1 cellular context compared by ENCODE assay signal in the genomic region with DNA sequence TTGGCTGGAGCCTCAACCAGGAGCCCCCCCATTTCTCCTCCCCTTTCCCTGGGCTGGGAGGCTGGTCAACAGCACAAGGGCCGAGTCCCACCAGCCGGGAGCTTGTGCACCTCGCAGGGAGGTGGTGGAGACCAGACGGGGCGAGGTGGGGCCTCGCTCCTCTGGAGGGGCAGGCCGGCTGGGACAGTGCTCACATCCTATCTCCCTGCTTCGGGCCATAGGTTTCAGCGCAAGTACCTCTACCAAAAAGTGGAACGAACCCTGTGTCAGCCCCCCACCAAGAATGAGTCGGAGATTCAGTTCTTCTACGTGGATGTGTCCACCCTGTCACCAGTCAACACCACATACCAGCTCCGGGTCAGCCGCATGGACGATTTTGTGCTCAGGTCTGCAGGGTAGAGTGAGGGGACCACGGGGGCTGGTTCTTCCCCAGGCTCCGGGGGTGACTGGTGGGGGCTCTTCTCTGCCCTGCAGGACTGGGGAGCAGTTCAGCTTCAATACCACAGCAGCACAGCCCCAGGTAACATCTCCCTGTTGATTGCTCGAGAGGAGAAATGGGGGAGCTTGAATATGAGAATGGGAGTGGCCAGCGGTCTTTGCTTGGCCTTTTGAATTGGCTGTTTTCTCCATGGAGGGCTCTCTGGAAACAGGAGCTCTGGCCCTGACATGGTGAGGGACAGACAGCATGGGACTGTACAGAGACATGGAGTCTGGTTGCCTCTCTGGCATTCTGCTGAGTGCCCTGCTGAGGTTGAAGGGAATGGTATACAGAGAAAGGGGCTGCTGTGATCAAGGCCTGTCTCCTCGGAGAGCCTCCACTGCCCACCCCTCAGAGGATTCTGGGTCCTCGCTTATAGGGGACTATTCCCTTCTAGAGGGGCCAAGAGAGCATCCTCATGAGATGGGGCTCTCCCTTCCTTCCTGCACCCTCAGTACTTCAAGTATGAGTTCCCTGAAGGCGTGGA.
TF ChIP-seq lines count a peak whose summit lies in the region.

No MANE protein-coding gene starts in this region.

TF ChIP-seq in IMR-90, 13 proteins besides CTCF, POLR2A, EP300 and RAD21:
- TF ChIP-seq BHLHE40 (IDR thresholded peaks at IDR 0.05; ENCODE audit: low read depth, low read length) (no peak), SMC3 (IDR thresholded peaks at IDR 0.05; ENCODE audit: low read depth, low read length) (no peak), CHD1 (IDR thresholded peaks at IDR 0.05; ENCODE audit: low read depth, low read length) (no peak), MAZ (IDR thresholded peaks at IDR 0.05; ENCODE audit: borderline replicate concordance, low read depth, low read length) (no peak), MAFK (IDR thresholded peaks at IDR 0.05; ENCODE audit: low read depth, low read length) (no peak), MXI1 (IDR thresholded peaks at IDR 0.05; ENCODE audit: borderline replicate concordance, low read depth, low read length) (no peak), RFX5 (IDR thresholded peaks at IDR 0.05; ENCODE audit: low read depth, low read length) (no peak), CEBPB (IDR thresholded peaks at IDR 0.05; ENCODE audit: low read depth, low read length) (no peak), NFE2L2 (IDR thresholded peaks at IDR 0.05; ENCODE audit: low read depth, low read length) (no peak), FOS (IDR thresholded peaks at IDR 0.05; ENCODE audit: low read depth, low read length) (no peak), RCOR1 (IDR thresholded peaks at IDR 0.05; ENCODE audit: insufficient replicate concordance, low read length) (no peak)
- TF ChIP-seq, protein P1, sequence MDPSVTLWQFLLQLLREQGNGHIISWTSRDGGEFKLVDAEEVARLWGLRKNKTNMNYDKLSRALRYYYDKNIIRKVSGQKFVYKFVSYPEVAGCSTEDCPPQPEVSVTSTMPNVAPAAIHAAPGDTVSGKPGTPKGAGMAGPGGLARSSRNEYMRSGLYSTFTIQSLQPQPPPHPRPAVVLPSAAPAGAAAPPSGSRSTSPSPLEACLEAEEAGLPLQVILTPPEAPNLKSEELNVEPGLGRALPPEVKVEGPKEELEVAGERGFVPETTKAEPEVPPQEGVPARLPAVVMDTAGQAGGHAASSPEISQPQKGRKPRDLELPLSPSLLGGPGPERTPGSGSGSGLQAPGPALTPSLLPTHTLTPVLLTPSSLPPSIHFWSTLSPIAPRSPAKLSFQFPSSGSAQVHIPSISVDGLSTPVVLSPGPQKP (IDR thresholded peaks at IDR 0.05; ENCODE audit: borderline replicate concordance, low read depth, low read length): no peak
- TF ChIP-seq, protein P2, sequence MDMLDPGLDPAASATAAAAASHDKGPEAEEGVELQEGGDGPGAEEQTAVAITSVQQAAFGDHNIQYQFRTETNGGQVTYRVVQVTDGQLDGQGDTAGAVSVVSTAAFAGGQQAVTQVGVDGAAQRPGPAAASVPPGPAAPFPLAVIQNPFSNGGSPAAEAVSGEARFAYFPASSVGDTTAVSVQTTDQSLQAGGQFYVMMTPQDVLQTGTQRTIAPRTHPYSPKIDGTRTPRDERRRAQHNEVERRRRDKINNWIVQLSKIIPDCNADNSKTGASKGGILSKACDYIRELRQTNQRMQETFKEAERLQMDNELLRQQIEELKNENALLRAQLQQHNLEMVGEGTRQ (IDR thresholded peaks at IDR 0.05; ENCODE audit: low read depth, low read length): no peak
